In genomic region chr9:128651798-128652197, GRCh38 we compare ENCODE assay signal across 16 cellular contexts. TPM values are rescaled to one million over a fixed set of nuclear protein-coding genes. Genes with fewer than 3 reads are reported as not detected.
A peak's percentile ranks its signal among the peaks of the same experiment; 100 is the strongest.
DNase-seq lines count a peak whose midpoint lies in the region; ATAC-seq and TF ChIP-seq lines count a peak whose summit lies in the region.
"Had no signal": no experiment of that assay in that cellular context is flagged by ENCODE, and none has a peak within 500 bp of the region (broad histone marks: within the 10 kb centered on the region; RNA-seq: fewer than 3 reads in every experiment).

No MANE protein-coding gene starts in this region.

- peaks cover 8% of the 10 kb centered on the region for H3K4me1 ChIP-seq in Karpas-422 (ENCODE audit: low read length)
- peaks cover 11% of the 10 kb centered on the region for H3K4me1 ChIP-seq in mesenchymal stem cell (ENCODE audit: control insufficient read depth, insufficient read depth, low read depth, low read length)

- H3K36me3 ChIP-seq in Karpas-422 (ENCODE audit: insufficient read depth, low read length) = no peaks in the 10 kb centered on the region
- H3K36me3 ChIP-seq in mesenchymal stem cell (ENCODE audit: control insufficient read depth in 1 of 2, insufficient read depth in 2 of 2, low read depth in 1 of 2, low read length in 2 of 2) = peaks cover 0 to 4% of the 10 kb centered on the region in 2 experiments

- H3K4me2 ChIP-seq in Karpas-422 (ENCODE audit: low read depth, low read length, poor library complexity, severe bottlenecking) (no peak overlapping the region), mesenchymal stem cell (ENCODE audit: low read length, poor library complexity, severe bottlenecking) (no peak overlapping the region)
- H3K4me2 ChIP-seq: BLaER1 treated with 17β-estradiol and CSF1 and Interleukin-3, amounts not matched to agents 10 nM and 100 nM had no signal

- H3K27me3 ChIP-seq in Karpas-422 (ENCODE audit: low read length) = no peaks in the 10 kb centered on the region
- no peaks in the 10 kb centered on the region for H3K27me3 ChIP-seq in mesenchymal stem cell (ENCODE audit: control insufficient read depth in 1 of 2, insufficient read depth in 1 of 2, low read length in 2 of 2)
- H3K27me3 ChIP-seq: BLaER1 treated with 17β-estradiol and CSF1 and Interleukin-3, amounts not matched to agents 10 nM and 100 nM had no signal

- no peak overlapping the region for H4K91ac ChIP-seq in mesenchymal stem cell (ENCODE audit: low read length)

- H3K23ac ChIP-seq in mesenchymal stem cell (ENCODE audit: low read length in 2 of 2) = no peak overlapping the region

- ATAC-seq in WTC11 = no peak
- no peak for ATAC-seq in GM21825 (IDR thresholded peaks at IDR 0.05; ENCODE audit: unreplicated experiment)
- ATAC-seq: CD8-positive, alpha-beta T cell; GM12878 had no signal

- no peak overlapping the region for H3K4me3 ChIP-seq in Karpas-422 (ENCODE audit: low read length)
- H3K4me3 ChIP-seq in mesenchymal stem cell (ENCODE audit: insufficient read depth in 1 of 2, low read depth in 1 of 2, low read length in 2 of 2) = no peak overlapping the region
- H3K4me3 ChIP-seq: BLaER1 treated with 17β-estradiol and CSF1 and Interleukin-3, amounts not matched to agents 10 nM and 100 nM; GM12878 had no signal

- H2BK5ac ChIP-seq in mesenchymal stem cell (ENCODE audit: low read depth, low read length, poor library complexity, severe bottlenecking) = no peak overlapping the region

- H3K4ac ChIP-seq in mesenchymal stem cell (ENCODE audit: low read depth in 1 of 2, low read length in 2 of 2) = no peak overlapping the region

- H3K4me3 Mint-ChIP-seq in WTC11 (no peak overlapping the region), type B pancreatic cell (peak overlapping the region; percentile 35)
- H3K4me3 Mint-ChIP-seq in activated T-helper 2 cell treated with anti-CD3 and anti-CD28 coated beads, Interferon-gamma antibody, Interleukin-2, Interleukin-4, amounts not matched to agents 10 μg/mL and 5 μg/mL and 100 μg/mL, durations not matched to agents 14 hours and 24 hours and 36 hours (ENCODE audit: low read depth) = no peak overlapping the region
- H3K4me3 Mint-ChIP-seq: B cell; CD8-positive, alpha-beta T cell; H9 had no signal

- no peaks in the 10 kb centered on the region for H3K27me3 Mint-ChIP-seq in WTC11 (ENCODE audit: low read depth)
- H3K27me3 Mint-ChIP-seq in type B pancreatic cell = no peaks in the 10 kb centered on the region
- H3K27me3 Mint-ChIP-seq in activated T-helper 2 cell treated with anti-CD3 and anti-CD28 coated beads, Interferon-gamma antibody, Interleukin-2, Interleukin-4, amounts not matched to agents 10 μg/mL and 5 μg/mL and 100 μg/mL, durations not matched to agents 14 hours and 24 hours and 36 hours (ENCODE audit: low read depth) = no peaks in the 10 kb centered on the region
- H3K27me3 Mint-ChIP-seq: B cell had no signal

- H3K18ac ChIP-seq in mesenchymal stem cell (ENCODE audit: low read depth in 1 of 2, low read length in 2 of 2) = no peak overlapping the region

- H3K27ac Mint-ChIP-seq in WTC11 (peak overlapping the region; percentile 76; the same call in 1 of the 2 replicates), type B pancreatic cell (no peak overlapping the region)
- H3K27ac Mint-ChIP-seq in activated T-helper 2 cell treated with anti-CD3 and anti-CD28 coated beads, Interferon-gamma antibody, Interleukin-2, Interleukin-4, amounts not matched to agents 10 μg/mL and 5 μg/mL and 100 μg/mL, durations not matched to agents 14 hours and 24 hours and 36 hours = no peak overlapping the region
- H3K27ac Mint-ChIP-seq: B cell; CD8-positive, alpha-beta T cell had no signal

- H3K4me1 Mint-ChIP-seq in WTC11 (no peaks in the 10 kb centered on the region), type B pancreatic cell (ENCODE audit: unreplicated experiment) (peaks cover 2% of the 10 kb centered on the region)
- no peaks in the 10 kb centered on the region for H3K4me1 Mint-ChIP-seq in activated T-helper 2 cell treated with anti-CD3 and anti-CD28 coated beads, Interferon-gamma antibody, Interleukin-2, Interleukin-4, amounts not matched to agents 10 μg/mL and 5 μg/mL and 100 μg/mL, durations not matched to agents 14 hours and 24 hours and 36 hours (ENCODE audit: low read depth)

- no peak overlapping the region for H3K14ac ChIP-seq in mesenchymal stem cell (ENCODE audit: low read length in 2 of 2)

- intact Hi-C loops in activated T-helper 2 cell treated with anti-CD3 and anti-CD28 coated beads, Interferon-gamma antibody, Interleukin-2, Interleukin-4, amounts not matched to agents 10 μg/mL and 5 μg/mL and 100 μg/mL, durations not matched to agents 14 hours and 24 hours and 36 hours (cut with micrococcal nuclease) = no loop called here

- no peaks in the 10 kb centered on the region for H4K20me1 ChIP-seq in Karpas-422 (ENCODE audit: insufficient read depth, low read depth, low read length)
- H4K20me1 ChIP-seq: BLaER1 treated with 17β-estradiol and CSF1 and Interleukin-3, amounts not matched to agents 10 nM and 100 nM had no signal

- no peaks in the 10 kb centered on the region for H3K9me2 ChIP-seq in Karpas-422 (replicated peaks; ENCODE audit: insufficient read depth, low read length)

- H4K8ac ChIP-seq in mesenchymal stem cell (ENCODE audit: low read length) = no peak overlapping the region

- no peaks in the 10 kb centered on the region for H3K9me3 ChIP-seq in Karpas-422 (ENCODE audit: low read length)
- no peaks in the 10 kb centered on the region for H3K9me3 ChIP-seq in mesenchymal stem cell (ENCODE audit: control insufficient read depth, low read length)
- H3K9me3 ChIP-seq: BLaER1 treated with 17β-estradiol and CSF1 and Interleukin-3, amounts not matched to agents 10 nM and 100 nM had no signal

- CTCF ChIA-PET in WTC11 (lab: Charles Lee) = interaction anchor here (0.6 kb wide), 1 partner anchor 1624 kb away, joined by 5 read pairs; no protein-coding TSS in a partner anchor

- POLR2A ChIA-PET in WTC11 (lab: Charles Lee) = interaction anchor here (0.6 kb wide), 1 partner anchor 35 kb away, joined by 5 read pairs; no protein-coding TSS in a partner anchor

- H3K9me3 Mint-ChIP-seq in WTC11 (no peaks in the 10 kb centered on the region), type B pancreatic cell (no peaks in the 10 kb centered on the region)
- H3K9me3 Mint-ChIP-seq in activated T-helper 2 cell treated with anti-CD3 and anti-CD28 coated beads, Interferon-gamma antibody, Interleukin-2, Interleukin-4, amounts not matched to agents 10 μg/mL and 5 μg/mL and 100 μg/mL, durations not matched to agents 14 hours and 24 hours and 36 hours = no peaks in the 10 kb centered on the region
- H3K9me3 Mint-ChIP-seq: CD8-positive, alpha-beta T cell; H9 had no signal

- TF ChIP-seq CTCF in WTC11 (IDR thresholded peaks at IDR 0.05) (no peak), type B pancreatic cell (conservative IDR thresholded peaks at IDR 0.05) (no peak)

- WGBS in mesenchymal stem cell = 96% methylated on average over 5 of the region's 5 CpGs

- H3K79me2 ChIP-seq in Karpas-422 (ENCODE audit: low read length) = peaks cover 9% of the 10 kb centered on the region

- H3K36me3 Mint-ChIP-seq in WTC11 = no peaks in the 10 kb centered on the region
- H3K36me3 Mint-ChIP-seq in type B pancreatic cell = peaks cover 5% of the 10 kb centered on the region
- H3K36me3 Mint-ChIP-seq in activated T-helper 2 cell treated with anti-CD3 and anti-CD28 coated beads, Interferon-gamma antibody, Interleukin-2, Interleukin-4, amounts not matched to agents 10 μg/mL and 5 μg/mL and 100 μg/mL, durations not matched to agents 14 hours and 24 hours and 36 hours (ENCODE audit: low read depth) = no peaks in the 10 kb centered on the region
- H3K36me3 Mint-ChIP-seq: CD8-positive, alpha-beta T cell had no signal

- H3K9ac ChIP-seq in Karpas-422 (ENCODE audit: low read length) (no peak overlapping the region), mesenchymal stem cell (ENCODE audit: low read length) (no peak overlapping the region)
- H3K9ac ChIP-seq: BLaER1 treated with 17β-estradiol and CSF1 and Interleukin-3, amounts not matched to agents 10 nM and 100 nM had no signal

- DNase-seq in Karpas-422 (peak; percentile 38), WTC11 (ENCODE audit: low spot score) (no peak), mesenchymal stem cell (no peak), type B pancreatic cell (ENCODE audit: extremely low spot score, unreplicated experiment) (no peak)
- DNase-seq in activated T-helper 2 cell treated with anti-CD3 and anti-CD28 coated beads, Interferon-gamma antibody, Interleukin-2, Interleukin-4, amounts not matched to agents 10 μg/mL and 5 μg/mL and 100 μg/mL, durations not matched to agents 14 hours and 24 hours and 36 hours (ENCODE audit: low spot score) = no peak
- DNase-seq: CD8-positive, alpha-beta T cell; COR-L47; DMS 273 treated with DMSO at 0.1 percent for 48 hours; DMS53; DND-41; EL; H9 had no signal

- H2AFZ ChIP-seq in Karpas-422 (ENCODE audit: low read length) = no peak overlapping the region
- no peak overlapping the region for H2AFZ ChIP-seq in mesenchymal stem cell (ENCODE audit: low read depth, low read length)

- H3K27ac ChIP-seq in Karpas-422 (ENCODE audit: low read length) (no peak overlapping the region), mesenchymal stem cell (ENCODE audit: low read length, poor library complexity, severe bottlenecking) (no peak overlapping the region)
- H3K27ac ChIP-seq: BLaER1 treated with 17β-estradiol and CSF1 and Interleukin-3, amounts not matched to agents 10 nM and 100 nM had no signal

- H2BK120ac ChIP-seq in mesenchymal stem cell (ENCODE audit: low read depth, low read length) = no peak overlapping the region

- H2BK15ac ChIP-seq in mesenchymal stem cell (ENCODE audit: low read depth, poor library complexity, severe bottlenecking) = no peak overlapping the region

- peaks cover 21% of the 10 kb centered on the region for H3K79me1 ChIP-seq in mesenchymal stem cell (replicated peaks; ENCODE audit: low read length, poor library complexity, severe bottlenecking)

- H2AK5ac ChIP-seq in mesenchymal stem cell (ENCODE audit: low read length, severe bottlenecking) = peak overlapping the region; percentile 69

- H2BK12ac ChIP-seq in mesenchymal stem cell (ENCODE audit: low read length in 2 of 2) = no peak overlapping the region

RNA-seq across cellular contexts. Expression of gene DYNC2I2, which starts 4.8 kb away (rescaled TPM):
- total RNA-seq in Karpas-422 (2014; rRNA removed; shearing (Covaris generic); ENCODE audit: low replicate concordance) = 38.9 and 73.2 TPM in 2 replicates
- total RNA-seq in WTC11 (2021) (57.5 to 71.1 TPM (median 64.5 TPM) in 3 replicates), type B pancreatic cell (ENCODE audit: low replicate concordance) (65.0 and 70.6 TPM in 2 replicates)
- 16.5 TPM for polyA plus RNA-seq in mesenchymal stem cell (2013, experiment 1 of 2)
- 16.2 TPM for polyA plus RNA-seq in mesenchymal stem cell (2013, experiment 2 of 2)
- 41.7 and 43.5 TPM in 2 replicates for total RNA-seq in activated T-helper 2 cell treated with anti-CD3 and anti-CD28 coated beads, Interferon-gamma antibody, Interleukin-2, Interleukin-4, amounts not matched to agents 10 μg/mL and 5 μg/mL and 100 μg/mL, durations not matched to agents 14 hours and 24 hours and 36 hours

RNA-seq across cellular contexts. Expression of gene SET, which starts 37.2 kb away (rescaled TPM):
- 378 and 638 TPM in 2 replicates for total RNA-seq in Karpas-422 (2014; rRNA removed; shearing (Covaris generic); ENCODE audit: low replicate concordance)
- 1,083 to 1,129 TPM (median 1,086 TPM) in 3 replicates for total RNA-seq in WTC11 (2021)
- polyA plus RNA-seq in mesenchymal stem cell (2013, experiment 1 of 2) = 293 TPM
- polyA plus RNA-seq in mesenchymal stem cell (2013, experiment 2 of 2) = 300 TPM
- 450 and 545 TPM in 2 replicates for total RNA-seq in type B pancreatic cell (ENCODE audit: low replicate concordance)
- total RNA-seq in activated T-helper 2 cell treated with anti-CD3 and anti-CD28 coated beads, Interferon-gamma antibody, Interleukin-2, Interleukin-4, amounts not matched to agents 10 μg/mL and 5 μg/mL and 100 μg/mL, durations not matched to agents 14 hours and 24 hours and 36 hours = 749 and 756 TPM in 2 replicates

RNA-seq across cellular contexts. Expression of gene PKN3, which starts 50.5 kb away (rescaled TPM):
- 0.04 TPM in 1 of 2 replicates, not detected in the other for total RNA-seq in Karpas-422 (2014; rRNA removed; shearing (Covaris generic); ENCODE audit: low replicate concordance)
- total RNA-seq in WTC11 (2021) = 24.1 to 28.9 TPM (median 27.5 TPM) in 3 replicates
- polyA plus RNA-seq in mesenchymal stem cell (2013, experiment 1 of 2) = 2.0 TPM
- polyA plus RNA-seq in mesenchymal stem cell (2013, experiment 2 of 2) = 2.0 TPM
- 6.9 and 11.7 TPM in 2 replicates for total RNA-seq in type B pancreatic cell (ENCODE audit: low replicate concordance)
- 25.4 and 28.0 TPM in 2 replicates for total RNA-seq in activated T-helper 2 cell treated with anti-CD3 and anti-CD28 coated beads, Interferon-gamma antibody, Interleukin-2, Interleukin-4, amounts not matched to agents 10 μg/mL and 5 μg/mL and 100 μg/mL, durations not matched to agents 14 hours and 24 hours and 36 hours
